14 cellular contexts compared by ENCODE assay signal in genomic region chr14:69287096-69287991, GRCh38. TPM values are rescaled to one million over a fixed set of nuclear protein-coding genes. Genes with fewer than 3 reads are reported as not detected.
DNase-seq lines count a peak whose midpoint lies in the region; FAIRE-seq and TF ChIP-seq lines count a peak whose summit lies in the region.
"Had no signal": no experiment of that assay in that cellular context is flagged by ENCODE, and none has a peak within 500 bp of the region (broad histone marks: within the 10 kb centered on the region; RNA-seq: fewer than 3 reads in every experiment).

No MANE protein-coding gene starts in this region.

- no peaks in the 10 kb centered on the region for H3K9me3 ChIP-seq in esophagus squamous epithelium
- H3K9me3 ChIP-seq: HAP-1, upper lobe of left lung had no signal

- no peaks in the 10 kb centered on the region for H3K27me3 ChIP-seq in esophagus squamous epithelium
- H3K27me3 ChIP-seq: upper lobe of left lung had no signal

- no peaks in the 10 kb centered on the region for H3K36me3 ChIP-seq in esophagus squamous epithelium
- H3K36me3 ChIP-seq: HAP-1, upper lobe of left lung had no signal

- intact Hi-C loops in esophagus squamous epithelium (cut with DNase I), result no loop called here

- peak; percentile 59 for DNase-seq in G401 (ENCODE audit: low spot score)
- peak; percentile 38 to 78 for DNase-seq in NCI-H524 (lab: John Stamatoyannopoulos, UW)
- DNase-seq in esophagus squamous epithelium (lab: John Stamatoyannopoulos, UW), result no peak
- DNase-seq in occipital lobe (lab: John Stamatoyannopoulos, UW), result peak; percentile 41
- no peak for DNase-seq in activated CD4-positive, alpha-beta T cell treated with anti-CD3 and anti-CD28 coated beads, Interleukin-2, amount 50 U/mL, for 48 hours
- no peak for DNase-seq in A172 (ENCODE audit: low spot score)
- no peak for DNase-seq in D721Med (ENCODE audit: insufficient read length, low spot score)
- no peak for DNase-seq in caudate nucleus (lab: John Stamatoyannopoulos, UW)
- DNase-seq: naive B cell; stimulated activated CD4-positive, alpha-beta T cell treated with anti-CD3 and anti-CD28 coated beads, Interleukin-4, amount 100 ng/mL, for 4 hours; upper lobe of left lung had no signal

- in situ Hi-C loops in G401 (cut with HindIII; ENCODE audit: low sequenced_read_pairs), result no loop called here

- H3K4me1 ChIP-seq in esophagus squamous epithelium, result peaks cover 0 to 18% (median 0%) of the 10 kb centered on the region in 3 donors
- H3K4me1 ChIP-seq: HAP-1, upper lobe of left lung had no signal

- H3K4me3 ChIP-seq in esophagus squamous epithelium, result no peak overlapping the region
- H3K4me3 ChIP-seq: coronary artery, HAP-1, upper lobe of left lung had no signal

- FAIRE-seq in D721Med (lab: Jason Lieb, UNC), result no peak

- TF ChIP-seq CTCF in esophagus squamous epithelium (IDR thresholded peaks at IDR 0.05), result no peak
- no peak for TF ChIP-seq CTCF in D721Med (IDR thresholded peaks at IDR 0.05; ENCODE audit: insufficient read depth, missing control alignments)

- no peak for TF ChIP-seq POLR2A in esophagus squamous epithelium (IDR thresholded peaks at IDR 0.05)

- 54 to 57% methylated on average over 7 to 8 of the region's 9 CpGs for WGBS in esophagus squamous epithelium, 2 donors

- H3K27ac ChIP-seq in esophagus squamous epithelium (peak overlapping the region in 3 of 4 donors; percentile 36 to 50 (median 40)), caudate nucleus (ENCODE audit: low read depth, low read length) (no peak overlapping the region)
- H3K27ac ChIP-seq: upper lobe of left lung had no signal

RNA-seq across cellular contexts. Expression of gene GALNT16, which starts 27.4 kb away (rescaled TPM):
- 0.10 and 2.7 TPM in 2 replicates for total RNA-seq in G401 (2014; rRNA removed; shearing (Covaris generic))
- 1 to 10 TPM in 2 of 4 donors, under 1 TPM in 2; 0.11 to 2.7 (median 1.3) TPM for total RNA-seq in esophagus squamous epithelium
- 5.5 TPM for total RNA-seq in occipital lobe
- 4.8 and 5.7 TPM in 2 replicates for total RNA-seq in A172 (2014; rRNA removed; shearing (Covaris generic))
- total RNA-seq: T-helper 2 cell treated with Interferon-gamma antibody and Interleukin-4, amounts not matched to agents 100 ng/mL and 5 ng/mL, for 36 hours had no signal

Comparison
In these comparisons a context has a peak if more than half of its experiments do, and no peak if none do; other contexts are left out.
1. DNase-seq: peak in G401 (single experiment), NCI-H524 (2 of 2) and occipital lobe (single experiment); none in esophagus squamous epithelium (single experiment), activated CD4-positive, alpha-beta T cell treated with anti-CD3 and anti-CD28 coated beads, Interleukin-2, amount 50 U/mL, for 48 hours (0 of 2), A172 (single experiment), D721Med (single experiment) and caudate nucleus (0 of 61).